Comparison of ENCODE assay signal across 10 cellular contexts in the genomic region with DNA sequence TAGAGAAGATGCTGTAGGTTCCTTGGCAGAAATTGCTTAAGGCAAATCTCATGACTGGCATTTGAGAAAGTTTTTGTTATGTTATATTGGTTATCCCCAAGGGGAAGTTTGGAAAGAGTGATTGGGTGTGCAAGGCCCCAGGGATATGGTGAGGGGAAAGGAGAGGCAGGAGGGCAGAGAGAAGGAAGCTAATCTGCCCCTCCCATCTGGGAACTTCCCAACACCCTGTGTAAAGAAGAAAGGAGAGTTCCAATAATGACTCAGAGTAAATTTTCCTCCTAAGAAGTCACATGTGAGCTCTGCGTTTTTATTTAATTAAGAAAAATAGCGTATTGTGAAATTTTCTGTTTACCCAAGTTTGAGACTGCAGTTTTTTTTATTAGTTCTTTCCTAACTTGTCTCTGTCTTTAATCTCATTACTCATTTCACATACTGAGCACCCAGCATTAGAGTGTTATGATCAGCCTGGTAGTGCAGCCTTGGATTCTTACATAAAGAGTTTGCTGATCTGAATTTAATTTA. TPM values are rescaled to one million over a fixed set of nuclear protein-coding genes. Genes with fewer than 3 reads are reported as not detected.
A peak's percentile ranks its signal among the peaks of the same experiment; 100 is the strongest.
DNase-seq lines count a peak whose midpoint lies in the region; ATAC-seq and TF ChIP-seq lines count a peak whose summit lies in the region.
"Had no signal": no experiment of that assay in that cellular context is flagged by ENCODE, and none has a peak within 500 bp of the region (broad histone marks: within the 10 kb centered on the region; RNA-seq: fewer than 3 reads in every experiment).

No MANE protein-coding gene starts in this region.

- H3K27ac ChIP-seq in colonic mucosa (peak overlapping the region; percentile 54), ascending aorta (peak overlapping the region in 1 of 2 donors; percentile 22)
- H3K27ac ChIP-seq in naive thymus-derived CD4-positive, alpha-beta T cell (ENCODE audit: low read depth, low read length): no peak overlapping the region

- H3K4me1 ChIP-seq in colonic mucosa (no peaks in the 10 kb centered on the region), ascending aorta (no peaks in the 10 kb centered on the region)
- H3K4me1 ChIP-seq in naive thymus-derived CD4-positive, alpha-beta T cell (ENCODE audit: control insufficient read depth in 2 of 2, insufficient read depth in 2 of 2, low read length in 2 of 2): no peaks in the 10 kb centered on the region

- TF ChIP-seq CTCF in CD14-positive monocyte (IDR thresholded peaks at IDR 0.05) (no peak), colonic mucosa (IDR thresholded peaks at IDR 0.05) (no peak), ascending aorta (IDR thresholded peaks at IDR 0.05) (no peak)

- peak; percentile 92 for DNase-seq in CD14-positive monocyte (ENCODE audit: low spot score)
- DNase-seq in HK-2 (ENCODE audit: unreplicated experiment): peak; percentile 28
- peak; percentile 62 for DNase-seq in colonic mucosa
- DNase-seq in naive thymus-derived CD4-positive, alpha-beta T cell: no peak
- DNase-seq in ascending aorta (ENCODE audit: low spot score in 2 of 2): no peak
- DNase-seq in cerebellum (ENCODE audit: low spot score): no peak
- no peak for DNase-seq in NCI-H2227 treated with DMSO at 0.1 percent for 48 hours (lab: John Stamatoyannopoulos, UW)
- DNase-seq: NCI-H1930 had no signal

- POLR2A ChIA-PET in naive thymus-derived CD4-positive, alpha-beta T cell (lab: Charles Lee): no interaction called here

- no peak overlapping the region for H3K9ac ChIP-seq in colonic mucosa (ENCODE audit: low read depth in 2 of 2, low read length in 2 of 2)

- H3K4me1 Mint-ChIP-seq in CD14-positive monocyte: peaks cover 69% of the 10 kb centered on the region
- peaks cover 0 to 2% (median 0%) of the 10 kb centered on the region in 7 donors for H3K4me1 Mint-ChIP-seq in naive thymus-derived CD4-positive, alpha-beta T cell

- H3K27ac Mint-ChIP-seq in CD14-positive monocyte: peak overlapping the region; percentile 99 to 100 (median 100)
- H3K27ac Mint-ChIP-seq in naive thymus-derived CD4-positive, alpha-beta T cell: no peak overlapping the region
- H3K27ac Mint-ChIP-seq: activated naive CD8-positive, alpha-beta T cell had no signal

- H3K9me3 Mint-ChIP-seq in CD14-positive monocyte: peaks cover 0 to 2% (median 0%) of the 10 kb centered on the region in 7 donors
- no peaks in the 10 kb centered on the region for H3K9me3 Mint-ChIP-seq in naive thymus-derived CD4-positive, alpha-beta T cell

- peaks cover 0 to 2% (median under 1%) of the 10 kb centered on the region in 3 donors for H3K27me3 Mint-ChIP-seq in CD14-positive monocyte (ENCODE audit: low read depth in 3 of 3)
- peaks cover 0 to 8% (median 0%) of the 10 kb centered on the region in 5 donors for H3K27me3 Mint-ChIP-seq in naive thymus-derived CD4-positive, alpha-beta T cell

- H3K36me3 Mint-ChIP-seq in CD14-positive monocyte: peaks cover 4 to 5% of the 10 kb centered on the region in 2 donors
- no peaks in the 10 kb centered on the region for H3K36me3 Mint-ChIP-seq in naive thymus-derived CD4-positive, alpha-beta T cell
- H3K36me3 Mint-ChIP-seq: activated naive CD8-positive, alpha-beta T cell had no signal

- H3K4me3 ChIP-seq in colonic mucosa (no peak overlapping the region), ascending aorta (no peak overlapping the region)
- H3K4me3 ChIP-seq in naive thymus-derived CD4-positive, alpha-beta T cell (ENCODE audit: low read length): no peak overlapping the region

- peak; percentile 90 for ATAC-seq in naive thymus-derived CD4-positive, alpha-beta T cell
- ATAC-seq in GM21447 (IDR thresholded peaks at IDR 0.05; ENCODE audit: unreplicated experiment): no peak

- intact Hi-C loops in CD14-positive monocyte (cut with micrococcal nuclease): no loop called here
- intact Hi-C loops in colonic mucosa (cut with DNase I): no loop called here
- intact Hi-C loops in naive thymus-derived CD4-positive, alpha-beta T cell (cut with micrococcal nuclease): no loop called here
- intact Hi-C loops in ascending aorta (cut with DNase I): no loop called here

- CTCF ChIA-PET in naive thymus-derived CD4-positive, alpha-beta T cell (lab: Charles Lee): no interaction called here

- peak overlapping the region in 1 of 2 donors; percentile 78 for H3K4me3 Mint-ChIP-seq in CD14-positive monocyte
- H3K4me3 Mint-ChIP-seq in naive thymus-derived CD4-positive, alpha-beta T cell: no peak overlapping the region
- H3K4me3 Mint-ChIP-seq: activated naive CD8-positive, alpha-beta T cell had no signal

- H3K9me3 ChIP-seq in colonic mucosa (no peaks in the 10 kb centered on the region), ascending aorta (no peaks in the 10 kb centered on the region)
- H3K9me3 ChIP-seq in naive thymus-derived CD4-positive, alpha-beta T cell (ENCODE audit: control insufficient read depth in 2 of 3, low read length in 3 of 3): no peaks in the 10 kb centered on the region

- no peaks in the 10 kb centered on the region for H3K36me3 ChIP-seq in colonic mucosa
- no peaks in the 10 kb centered on the region for H3K36me3 ChIP-seq in naive thymus-derived CD4-positive, alpha-beta T cell (ENCODE audit: control insufficient read depth in 2 of 3, insufficient read depth in 3 of 3, low read length in 3 of 3)
- H3K36me3 ChIP-seq in ascending aorta: no peaks in the 10 kb centered on the region

- H3K27me3 ChIP-seq in colonic mucosa (no peaks in the 10 kb centered on the region), ascending aorta (no peaks in the 10 kb centered on the region)
- H3K27me3 ChIP-seq in naive thymus-derived CD4-positive, alpha-beta T cell (ENCODE audit: control insufficient read depth in 2 of 2, insufficient read depth in 2 of 2, low read length in 2 of 2): no peaks in the 10 kb centered on the region

RNA-seq across cellular contexts. Expression of a gene that starts 3.1 kb away (rescaled TPM):
- polyA plus RNA-seq in CD14-positive monocyte: 100 to 1,000 TPM; 131 to 132 TPM
- total RNA-seq in colonic mucosa (1 to 10 TPM in 1 of 2 donors, under 1 TPM in 1; 0.64 to 2.8 TPM), ascending aorta (2.3 TPM), cerebellum (0.27 TPM)
- 10 to 100 TPM in 1 of 5 experiments, 1 to 10 TPM in 2, under 1 TPM in 1, not detected in 1; 0.94 to 23.4 (median 2.1) TPM for total RNA-seq in naive thymus-derived CD4-positive, alpha-beta T cell
- polyA plus RNA-seq in naive thymus-derived CD4-positive, alpha-beta T cell: under 1 TPM in 1 of 2 donors, not detected in 1; 0.13 TPM

Comparison
In these comparisons a context has a peak if more than half of its experiments do, and no peak if none do; other contexts are left out.
1. DNase-seq: peak in CD14-positive monocyte (single experiment), HK-2 (single experiment) and colonic mucosa (single experiment); none in naive thymus-derived CD4-positive, alpha-beta T cell (0 of 9), ascending aorta (0 of 2), cerebellum (single experiment) and NCI-H2227 treated with DMSO at 0.1 percent for 48 hours (single experiment).
2. H3K27ac Mint-ChIP-seq: peak in CD14-positive monocyte (7 of 7); none in naive thymus-derived CD4-positive, alpha-beta T cell (0 of 9).